ENCODE assay signal across 17 cellular contexts in the genomic region with DNA sequence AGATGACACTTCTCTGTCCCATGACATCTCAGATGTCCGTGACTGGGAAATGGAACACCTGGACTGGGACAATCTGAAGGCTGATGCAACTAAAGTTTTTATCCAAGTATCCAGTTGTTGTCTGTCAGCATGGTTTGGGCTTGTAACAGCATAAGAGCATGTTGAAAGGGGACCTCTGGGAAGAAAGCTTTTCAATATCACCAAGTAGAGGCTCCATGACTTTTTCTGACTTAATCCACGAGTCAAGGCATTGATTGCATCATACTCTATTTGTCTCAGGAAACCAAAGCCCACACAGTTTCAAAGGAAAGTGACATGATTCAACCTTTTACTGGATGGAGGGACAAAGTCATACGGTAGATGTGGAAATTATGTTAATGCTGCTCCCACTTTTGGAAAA.
DNase-seq lines count a peak whose midpoint lies in the region; ATAC-seq and TF ChIP-seq lines count a peak whose summit lies in the region.
"Had no signal": no experiment of that assay in that cellular context is flagged by ENCODE, and none has a peak within 500 bp of the region (broad histone marks: within the 10 kb centered on the region; RNA-seq: fewer than 3 reads in every experiment).

No MANE protein-coding gene starts in this region.

- DNase-seq in GM23248 = peak; percentile 45
- DNase-seq in M059J (ENCODE audit: low read depth) = peak; percentile 9
- DNase-seq in cardiac fibroblast (ENCODE audit: low read depth in 2 of 2) = peak; percentile 33 to 49
- DNase-seq in iris pigment epithelial cell (ENCODE audit: low read depth) = peak; percentile 17
- DNase-seq in SHP77 treated with DMSO at 0.1 percent for 48 hours (lab: John Stamatoyannopoulos, UW) = no peak
- no peak for DNase-seq in G401 (ENCODE audit: low spot score)
- DNase-seq: ACHN; BE2C; CD4-positive, alpha-beta memory T cell; HCEC 1CT; NCI-H1092 treated with DMSO at 0.1 percent for 48 hours; NCI-H187; NCI-H2171; NCI-H510A; NCI-H82 had no signal

- H3K4me1 ChIP-seq in GM23248 (ENCODE audit: insufficient read depth) = no peaks in the 10 kb centered on the region
- H3K4me1 ChIP-seq: BE2C had no signal

- no peak for TF ChIP-seq CTCF in cardiac fibroblast (IDR thresholded peaks at IDR 0.05; ENCODE audit: low read depth, low read length)

- no peaks in the 10 kb centered on the region for H4K20me1 ChIP-seq in GM23248 (ENCODE audit: insufficient read depth)

- ATAC-seq in GM21423 (IDR thresholded peaks at IDR 0.05; ENCODE audit: unreplicated experiment) = no peak
- no peak for ATAC-seq in GM19397 (IDR thresholded peaks at IDR 0.05; ENCODE audit: unreplicated experiment)

- H3K9me2 ChIP-seq in GM23248 (ENCODE audit: insufficient read depth) = no peaks in the 10 kb centered on the region

- H3K4me3 ChIP-seq in GM23248 (no peak overlapping the region), cardiac fibroblast (replicated peaks in 1 of 2; ENCODE audit: low read depth in 2 of 2, low read length in 2 of 2) (no peak overlapping the region)

- H3K79me2 ChIP-seq in GM23248 (ENCODE audit: insufficient read depth) = no peaks in the 10 kb centered on the region

- peak overlapping the region; percentile 22 for H2AFZ ChIP-seq in GM23248

- no peak overlapping the region for H3K9ac ChIP-seq in GM23248

- H3K4me2 ChIP-seq in GM23248 (ENCODE audit: unreplicated experiment) = no peak overlapping the region

- in situ Hi-C loops in GM23248 (cut with MboI) = no loop called here
- in situ Hi-C loops in G401 (cut with HindIII; ENCODE audit: low sequenced_read_pairs) = no loop called here

- no peaks in the 10 kb centered on the region for H3F3A ChIP-seq in GM23248 (ENCODE audit: insufficient read depth)

- WGBS in GM23248 (ENCODE audit: low coverage in 1 of 2, low lambda C conversion rate in 2 of 2, missing lambda C conversion rate in 2 of 2), 2 experiments = 39% methylated on average over 3 of the region's 3 CpGs

- H3K36me3 ChIP-seq in GM23248 (ENCODE audit: low read depth) = no peaks in the 10 kb centered on the region
- H3K36me3 ChIP-seq: BE2C had no signal

- H3K27ac ChIP-seq in GM23248 = no peak overlapping the region

- H3K9me3 ChIP-seq in GM23248 (ENCODE audit: low read depth) = no peaks in the 10 kb centered on the region
- H3K9me3 ChIP-seq: BE2C had no signal

- H3K27me3 ChIP-seq in GM23248 (replicated peaks; ENCODE audit: insufficient read depth) = no peaks in the 10 kb centered on the region
- H3K27me3 ChIP-seq: BE2C had no signal

Comparison
In these comparisons a context has a peak if more than half of its experiments do, and no peak if none do; other contexts are left out.
1. DNase-seq: peak in GM23248 (single experiment), M059J (single experiment), cardiac fibroblast (2 of 2) and iris pigment epithelial cell (single experiment); none in SHP77 treated with DMSO at 0.1 percent for 48 hours (single experiment) and G401 (single experiment).